Comparison of ENCODE assay signal across 15 cellular contexts in genomic region chr13:76638160-76638559, GRCh38.
A peak's percentile ranks its signal among the peaks of the same experiment; 100 is the strongest.
DNase-seq lines count a peak whose midpoint lies in the region; ATAC-seq and TF ChIP-seq lines count a peak whose summit lies in the region.
"Had no signal": no experiment of that assay in that cellular context is flagged by ENCODE, and none has a peak within 500 bp of the region (broad histone marks: within the 10 kb centered on the region; RNA-seq: fewer than 3 reads in every experiment).

No MANE protein-coding gene starts in this region.

- no peak overlapping the region for H2BK15ac ChIP-seq in mesenchymal stem cell (ENCODE audit: low read depth, poor library complexity, severe bottlenecking)

- H2BK5ac ChIP-seq in mesenchymal stem cell (ENCODE audit: low read depth, low read length, poor library complexity, severe bottlenecking), result no peak overlapping the region

- H3K36me3 ChIP-seq in mesenchymal stem cell (ENCODE audit: control insufficient read depth in 1 of 2, insufficient read depth in 2 of 2, low read depth in 1 of 2, low read length in 2 of 2) (no peaks in the 10 kb centered on the region), stomach smooth muscle (ENCODE audit: control insufficient read depth in 2 of 2, insufficient read depth in 2 of 2, low read length in 2 of 2) (no peaks in the 10 kb centered on the region)

- no peak overlapping the region for H3K4me3 Mint-ChIP-seq in chondrocyte (ENCODE audit: unreplicated experiment)

- 57% methylated on average over 1 of the region's 2 CpGs for WGBS in mesenchymal stem cell

- H2BK12ac ChIP-seq in mesenchymal stem cell (ENCODE audit: low read length in 2 of 2), result no peak overlapping the region

- no peaks in the 10 kb centered on the region for H3K79me1 ChIP-seq in mesenchymal stem cell (replicated peaks; ENCODE audit: low read length, poor library complexity, severe bottlenecking)

- H3K4me3 ChIP-seq in mesenchymal stem cell (ENCODE audit: insufficient read depth in 1 of 2, low read depth in 1 of 2, low read length in 2 of 2), result no peak overlapping the region
- H3K4me3 ChIP-seq in stomach smooth muscle (ENCODE audit: low read length in 2 of 2), result no peak overlapping the region

- no peak overlapping the region for H3K23ac ChIP-seq in mesenchymal stem cell (ENCODE audit: low read length in 2 of 2)

- no peak overlapping the region for H3K14ac ChIP-seq in mesenchymal stem cell (ENCODE audit: low read length in 2 of 2)

- no peak overlapping the region for H2AK5ac ChIP-seq in mesenchymal stem cell (ENCODE audit: low read length, severe bottlenecking)

- H3K36me3 Mint-ChIP-seq in chondrocyte (ENCODE audit: low read depth), result no peaks in the 10 kb centered on the region

- no peaks in the 10 kb centered on the region for H3K27me3 ChIP-seq in mesenchymal stem cell (ENCODE audit: control insufficient read depth in 1 of 2, insufficient read depth in 1 of 2, low read length in 2 of 2)
- H3K27me3 ChIP-seq in stomach smooth muscle (ENCODE audit: control insufficient read depth in 1 of 2, insufficient read depth in 2 of 2, low read length in 2 of 2), result no peaks in the 10 kb centered on the region

- no peak overlapping the region for H3K18ac ChIP-seq in mesenchymal stem cell (ENCODE audit: low read depth in 1 of 2, low read length in 2 of 2)

- no peaks in the 10 kb centered on the region for H3K9me3 Mint-ChIP-seq in chondrocyte (ENCODE audit: low read depth)

- no peak for TF ChIP-seq CTCF in chondrocyte (IDR thresholded peaks at IDR 0.05)

- H3K4me1 ChIP-seq in mesenchymal stem cell (ENCODE audit: control insufficient read depth, insufficient read depth, low read depth, low read length), result no peaks in the 10 kb centered on the region
- H3K4me1 ChIP-seq in stomach smooth muscle (ENCODE audit: control insufficient read depth, insufficient read depth, low read length), result no peaks in the 10 kb centered on the region

- peaks cover 22% of the 10 kb centered on the region for H3K4me1 Mint-ChIP-seq in chondrocyte (ENCODE audit: low read depth)

- H2AFZ ChIP-seq in mesenchymal stem cell (ENCODE audit: low read depth, low read length), result no peak overlapping the region

- H3K9ac ChIP-seq in mesenchymal stem cell (ENCODE audit: low read length) (peak overlapping the region; percentile 26), stomach smooth muscle (ENCODE audit: low read length in 2 of 2) (no peak overlapping the region)

- no peak overlapping the region for H4K91ac ChIP-seq in mesenchymal stem cell (ENCODE audit: low read length)

- no peak overlapping the region for H3K4me2 ChIP-seq in mesenchymal stem cell (ENCODE audit: low read length, poor library complexity, severe bottlenecking)

- H3K4ac ChIP-seq in mesenchymal stem cell (ENCODE audit: low read depth in 1 of 2, low read length in 2 of 2), result no peak overlapping the region

- no peak overlapping the region for H2BK120ac ChIP-seq in mesenchymal stem cell (ENCODE audit: low read depth, low read length)

- peaks cover 2% of the 10 kb centered on the region for H3K27me3 Mint-ChIP-seq in chondrocyte (ENCODE audit: low read depth)

- H4K8ac ChIP-seq in mesenchymal stem cell (ENCODE audit: low read length), result no peak overlapping the region

- ATAC-seq in HG03432 (IDR thresholded peaks at IDR 0.05; ENCODE audit: unreplicated experiment), result peak; percentile 27
- ATAC-seq: HepG2 had no signal

- H3K9me3 ChIP-seq in mesenchymal stem cell (ENCODE audit: control insufficient read depth, low read length) (no peaks in the 10 kb centered on the region), stomach smooth muscle (ENCODE audit: control insufficient read depth in 2 of 2, low read length in 2 of 2) (no peaks in the 10 kb centered on the region)

- DNase-seq in chondrocyte (ENCODE audit: low spot score) (no peak), mesenchymal stem cell (no peak), anterior cingulate cortex (lab: John Stamatoyannopoulos, UW) (no peak), AG08395 (ENCODE audit: low spot score) (no peak), foreskin melanocyte (no peak)
- DNase-seq: GF-D8; KG1; NCI-H1417 treated with DMSO at 0.1 percent for 48 hours; NCI-H2029; NK-92 treated with Interleukin-12 subunit alpha and Interleukin-12 subunit beta, amount 100 ng/mL, for 24 hours; OCI-M1 had no signal

- H3K27ac ChIP-seq in mesenchymal stem cell (ENCODE audit: low read length, poor library complexity, severe bottlenecking) (no peak overlapping the region), stomach smooth muscle (ENCODE audit: low read length) (peak overlapping the region; percentile 12)
- H3K27ac ChIP-seq: C4-2B had no signal

- H3K27ac Mint-ChIP-seq in chondrocyte (ENCODE audit: unreplicated experiment), result peak overlapping the region; percentile 75
